8 cellular contexts compared by ENCODE assay signal in the genomic region with DNA sequence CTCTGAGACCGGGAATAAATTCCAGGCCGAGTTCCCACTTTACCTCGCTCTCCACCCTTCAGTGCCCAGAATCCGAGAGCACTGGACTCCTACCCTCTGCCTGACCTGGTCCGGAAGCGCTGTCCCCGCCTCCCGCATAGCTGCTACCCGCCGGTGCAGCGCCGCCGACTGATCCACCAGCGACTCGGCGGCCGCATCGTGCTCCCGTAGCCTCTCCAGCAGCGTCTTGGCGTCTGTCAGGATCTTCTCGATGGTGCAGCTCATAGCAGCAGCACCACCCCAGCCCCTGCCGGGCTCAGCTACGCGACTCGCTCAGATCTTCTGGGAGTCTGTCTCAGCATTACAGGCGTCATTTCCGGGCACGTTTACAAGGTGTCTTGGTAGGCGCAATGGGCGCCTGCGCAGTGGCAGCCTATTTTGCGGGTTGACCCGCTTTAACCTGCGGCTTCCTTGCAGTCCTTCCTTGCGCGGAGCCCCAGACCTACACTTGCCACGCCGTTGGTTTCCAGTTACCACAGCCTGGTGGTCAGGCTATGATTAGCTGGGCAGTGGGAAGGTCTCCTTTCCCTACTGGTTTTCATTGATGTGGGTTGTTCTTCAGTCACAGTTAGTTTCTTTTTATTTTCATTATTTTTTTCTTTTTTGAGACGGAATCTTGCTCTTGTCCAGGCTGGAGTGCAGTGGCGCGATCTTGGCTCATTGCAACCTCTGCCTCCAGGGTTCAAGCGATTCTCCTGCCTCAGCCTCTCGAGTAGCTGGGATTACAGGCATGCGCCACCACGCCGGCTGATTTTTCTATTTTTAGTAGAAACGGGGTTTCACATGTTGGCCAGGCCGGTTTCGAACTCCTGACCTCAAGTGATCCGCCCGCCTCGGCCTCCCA. TPM values are rescaled to one million over a fixed set of nuclear protein-coding genes. Genes with fewer than 3 reads are reported as not detected.
A peak's percentile ranks its signal among the peaks of the same experiment; 100 is the strongest.
DNase-seq lines count a peak whose midpoint lies in the region; ATAC-seq and TF ChIP-seq lines count a peak whose summit lies in the region.

SIKE1 (minus strand) TSS at position 342 of the 883 bp plus-strand sequence; CDS start at position 264, 78 bp downstream.

- peak; percentile 98 for ATAC-seq in HG02571 (IDR thresholded peaks at IDR 0.05; ENCODE audit: unreplicated experiment)

- H3K27me3 ChIP-seq in suprapubic skin, result no peaks in the 10 kb centered on the region

- H3K36me3 ChIP-seq in SK-N-MC (ENCODE audit: insufficient read depth, low read length) (peaks cover 32% of the 10 kb centered on the region), suprapubic skin (peaks cover 9% of the 10 kb centered on the region)

- peak within 1 kb of the TSS; percentile 96 for H3K4me3 ChIP-seq in NB4 (ENCODE audit: low read depth, low read length)
- peak within 1 kb of the TSS; percentile 95 for H3K4me3 ChIP-seq in SK-N-MC
- H3K4me3 ChIP-seq in suprapubic skin, result peak within 1 kb of the TSS; percentile 82

- H3K27ac ChIP-seq in SK-N-MC (peak within 1 kb of the TSS; percentile 88), suprapubic skin (peak within 1 kb of the TSS; percentile 93)

- TF ChIP-seq EP300 in suprapubic skin (IDR thresholded peaks at IDR 0.05), result no peak

- WGBS in suprapubic skin, result 16% methylated on average over 53 of the region's 53 CpGs

- TF ChIP-seq POLR2A in NB4 (IDR thresholded peaks at IDR 0.05; ENCODE audit: extremely low read depth, insufficient read length), result peak; percentile 95
- TF ChIP-seq POLR2A in suprapubic skin (IDR thresholded peaks at IDR 0.05), result peak in 1 of 2 donors; percentile 56

- TF ChIP-seq CTCF in NB4 (IDR thresholded peaks at IDR 0.05; ENCODE audit: low read depth, low read length), result no peak
- TF ChIP-seq CTCF in suprapubic skin (IDR thresholded peaks at IDR 0.05), result no peak

- peak within 1 kb of the TSS; percentile 91 for H3K9ac ChIP-seq in SK-N-MC (ENCODE audit: insufficient read length)

- DNase-seq in GM04504 (ENCODE audit: low read depth) (peak; percentile 78), NB4 (ENCODE audit: low read depth) (peak; percentile 97), SK-N-MC (ENCODE audit: low read depth, low spot score) (peak; percentile 86), globus pallidus (ENCODE audit: low spot score) (peak; percentile 85), nucleus accumbens (lab: John Stamatoyannopoulos, UW) (peak; percentile 43 to 96 (median 84)), suprapubic skin (ENCODE audit: low spot score in 2 of 2) (peak; percentile 93 to 94)
- DNase-seq in activated naive CD4-positive, alpha-beta T cell treated with anti-CD3 and anti-CD28 coated beads, Interleukin-2, amount 50 U/mL, for 16 hours, result peak; percentile 94

- no peaks in the 10 kb centered on the region for H3K9me3 ChIP-seq in SK-N-MC (ENCODE audit: low read depth, low read length)
- no peaks in the 10 kb centered on the region for H3K9me3 ChIP-seq in suprapubic skin

- peaks cover 18% of the 10 kb centered on the region for H3K4me1 ChIP-seq in suprapubic skin

RNA-seq across cellular contexts. Expression of gene SIKE1, which starts in this region (rescaled TPM):
- total RNA-seq in suprapubic skin, result 10 to 100 TPM; 44.0 to 70.1 (median 54.0) TPM

Comparison
In these comparisons a context has a peak if more than half of its experiments do, and no peak if none do; other contexts are left out.
1. Peak in every context shown above with its lines: DNase-seq, ATAC-seq, H3K4me3 ChIP-seq and H3K27ac ChIP-seq.